In the genomic region with DNA sequence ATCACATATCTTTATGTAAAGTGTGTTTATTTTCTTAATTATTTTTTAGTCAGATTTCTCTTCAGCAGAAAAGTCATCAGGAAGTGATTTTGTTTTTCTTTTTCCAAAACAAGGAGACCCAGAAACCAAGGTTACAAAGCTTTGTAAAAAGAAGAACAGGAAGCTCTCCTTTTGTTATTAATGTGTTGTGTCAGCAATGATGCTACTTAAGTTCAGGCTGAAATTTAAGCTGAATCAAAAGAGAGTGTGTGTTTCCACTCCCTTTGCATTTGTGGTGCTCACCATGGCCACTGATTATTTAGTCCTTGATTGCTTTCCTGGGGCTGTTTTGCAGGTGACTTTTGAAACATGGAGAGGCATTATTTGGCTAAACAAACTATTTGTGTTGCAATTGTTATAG, we compare ENCODE assay signal across 9 cellular contexts.
A peak's percentile ranks its signal among the peaks of the same experiment; 100 is the strongest.
DNase-seq lines count a peak whose midpoint lies in the region; ATAC-seq and TF ChIP-seq lines count a peak whose summit lies in the region.
"Had no signal": no experiment of that assay in that cellular context is flagged by ENCODE, and none has a peak within 500 bp of the region (broad histone marks: within the 10 kb centered on the region; RNA-seq: fewer than 3 reads in every experiment).

No MANE protein-coding gene starts in this region.

- no peaks in the 10 kb centered on the region for H3K79me2 ChIP-seq in parathyroid adenoma

- no peaks in the 10 kb centered on the region for H3K27me3 ChIP-seq in parathyroid adenoma (ENCODE audit: control insufficient read depth, insufficient read depth, low read length)

- no peak overlapping the region for H3K4me2 ChIP-seq in parathyroid adenoma (ENCODE audit: low read length)

- H3K4me1 ChIP-seq in parathyroid adenoma, result no peaks in the 10 kb centered on the region

- H3K4me3 ChIP-seq in parathyroid adenoma (ENCODE audit: low read depth, low read length), result no peak overlapping the region

- peak; percentile 49 for DNase-seq in DMS53 (lab: John Stamatoyannopoulos, UW)
- DNase-seq in DMS53 treated with DMSO at 0.1 percent for 48 hours (lab: John Stamatoyannopoulos, UW; ENCODE audit: unreplicated experiment), result no peak
- no peak for DNase-seq in activated T-helper 2 cell treated with anti-CD3 and anti-CD28 coated beads, Interferon-gamma antibody, Interleukin-2, Interleukin-4, amounts not matched to agents 10 μg/mL and 5 μg/mL and 100 μg/mL, durations not matched to agents 14 hours and 24 hours and 36 hours (ENCODE audit: low spot score)
- DNase-seq in stimulated activated CD4-positive, alpha-beta T cell treated with anti-CD3 and anti-CD28 coated beads, Interleukin-4, amount 100 ng/mL, for 24 hours, result no peak
- DNase-seq in Kasumi-1 (lab: John Stamatoyannopoulos, UW), result no peak
- no peak for DNase-seq in hippocampal formation (lab: John Stamatoyannopoulos, UW)

- peak overlapping the region; percentile 42 for H2AFZ ChIP-seq in parathyroid adenoma

- no peaks in the 10 kb centered on the region for H3K36me3 ChIP-seq in parathyroid adenoma (ENCODE audit: control insufficient read depth, insufficient read depth, low read length)

- peaks cover 18% of the 10 kb centered on the region for H3K36me3 Mint-ChIP-seq in activated T-helper 2 cell treated with anti-CD3 and anti-CD28 coated beads, Interferon-gamma antibody, Interleukin-2, Interleukin-4, amounts not matched to agents 10 μg/mL and 5 μg/mL and 100 μg/mL, durations not matched to agents 14 hours and 24 hours and 36 hours (ENCODE audit: low read depth)

- H3K27ac ChIP-seq in parathyroid adenoma, result peak overlapping the region; percentile 7
- H3K27ac ChIP-seq: 22Rv1 had no signal

- H3K9me3 ChIP-seq in parathyroid adenoma (ENCODE audit: control insufficient read depth, low read length), result no peaks in the 10 kb centered on the region

- peak; percentile 27 for ATAC-seq in HG03571 (IDR thresholded peaks at IDR 0.05; ENCODE audit: unreplicated experiment)

- no peak for TF ChIP-seq CTCF in parathyroid adenoma (IDR thresholded peaks at IDR 0.05)

- peak overlapping the region; percentile 95 for H3K27ac Mint-ChIP-seq in activated T-helper 2 cell treated with anti-CD3 and anti-CD28 coated beads, Interferon-gamma antibody, Interleukin-2, Interleukin-4, amounts not matched to agents 10 μg/mL and 5 μg/mL and 100 μg/mL, durations not matched to agents 14 hours and 24 hours and 36 hours

- intact Hi-C loops in activated T-helper 2 cell treated with anti-CD3 and anti-CD28 coated beads, Interferon-gamma antibody, Interleukin-2, Interleukin-4, amounts not matched to agents 10 μg/mL and 5 μg/mL and 100 μg/mL, durations not matched to agents 14 hours and 24 hours and 36 hours (cut with micrococcal nuclease), result loop anchor here (1.0 to 10.0 kb wide), 8 partner anchors 8 to 823 kb away; no protein-coding TSS in a partner anchor

- H3K9me3 Mint-ChIP-seq in activated T-helper 2 cell treated with anti-CD3 and anti-CD28 coated beads, Interferon-gamma antibody, Interleukin-2, Interleukin-4, amounts not matched to agents 10 μg/mL and 5 μg/mL and 100 μg/mL, durations not matched to agents 14 hours and 24 hours and 36 hours, result peaks cover 17% of the 10 kb centered on the region

- H3K4me3 Mint-ChIP-seq in activated T-helper 2 cell treated with anti-CD3 and anti-CD28 coated beads, Interferon-gamma antibody, Interleukin-2, Interleukin-4, amounts not matched to agents 10 μg/mL and 5 μg/mL and 100 μg/mL, durations not matched to agents 14 hours and 24 hours and 36 hours (ENCODE audit: low read depth), result peak overlapping the region; percentile 30

- H3K4me1 Mint-ChIP-seq in activated T-helper 2 cell treated with anti-CD3 and anti-CD28 coated beads, Interferon-gamma antibody, Interleukin-2, Interleukin-4, amounts not matched to agents 10 μg/mL and 5 μg/mL and 100 μg/mL, durations not matched to agents 14 hours and 24 hours and 36 hours (ENCODE audit: low read depth), result peaks cover 33% of the 10 kb centered on the region

- H3K27me3 Mint-ChIP-seq in activated T-helper 2 cell treated with anti-CD3 and anti-CD28 coated beads, Interferon-gamma antibody, Interleukin-2, Interleukin-4, amounts not matched to agents 10 μg/mL and 5 μg/mL and 100 μg/mL, durations not matched to agents 14 hours and 24 hours and 36 hours (ENCODE audit: low read depth), result no peaks in the 10 kb centered on the region

- no peak overlapping the region for H3K9ac ChIP-seq in parathyroid adenoma
